Comparison of ENCODE assay signal across 6 cellular contexts in genomic region chr20:33954504-33954903, GRCh38.
"Had no signal": no experiment of that assay in that cellular context is flagged by ENCODE, and none has a peak within 500 bp of the region (broad histone marks: within the 10 kb centered on the region; RNA-seq: fewer than 3 reads in every experiment).

No MANE protein-coding gene starts in this region.

- FAIRE-seq: HTR-8/SVneo, K562 had no signal

- DNase-seq: IMR-90, KBM-7, KG1 had no signal

- ATAC-seq: K562 had no signal

- H3K4me3 ChIP-seq: K562 had no signal

- H3K27ac ChIP-seq: HL-60 had no signal
